29 cellular contexts compared by ENCODE assay signal in the genomic region with DNA sequence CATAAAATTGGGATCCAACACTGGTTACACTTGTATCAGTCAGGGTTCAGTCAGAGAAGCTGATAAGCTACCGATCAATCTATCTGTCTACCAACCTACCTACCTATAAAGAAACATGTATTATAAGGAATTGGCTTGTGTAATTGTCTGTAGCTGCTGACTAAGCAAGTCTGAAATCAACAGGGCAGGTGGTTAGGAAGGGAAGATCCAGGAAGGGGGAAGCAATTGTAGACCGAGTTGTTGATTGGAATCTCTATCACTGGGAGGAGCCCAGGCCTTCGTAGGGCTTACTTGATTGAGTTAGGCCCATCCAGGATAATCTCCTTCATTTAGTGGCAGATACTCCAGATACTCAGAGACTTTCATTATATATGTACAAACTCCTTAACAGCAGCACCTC.
"Had no signal": no experiment of that assay in that cellular context is flagged by ENCODE, and none has a peak within 500 bp of the region (broad histone marks: within the 10 kb centered on the region; RNA-seq: fewer than 3 reads in every experiment).

No MANE protein-coding gene starts in this region.

- H3K27ac ChIP-seq: brain microvascular endothelial cell, coronary artery, dorsolateral prefrontal cortex had no signal

- H3K36me3 Mint-ChIP-seq: activated naive CD8-positive, alpha-beta T cell had no signal

- H3K4me3 ChIP-seq: coronary artery, dorsolateral prefrontal cortex had no signal

- FAIRE-seq: astrocyte, bronchial epithelial cell, frontal cortex had no signal

- DNase-seq: activated CD4-positive, alpha-beta T cell treated with anti-CD3 and anti-CD28 coated beads for 1 hour; activated CD4-positive, alpha-beta T cell treated with anti-CD3 and anti-CD28 coated beads for 48 hours; activated CD4-positive, alpha-beta T cell treated with anti-CD3 and anti-CD28 coated beads, Interleukin-2, amount 50 U/mL, for 1 hour; activated CD4-positive, alpha-beta T cell treated with anti-CD3 and anti-CD28 coated beads, Interleukin-2, amount 50 U/mL, for 48 hours; activated CD8-positive, alpha-beta memory T cell treated with anti-CD3 and anti-CD28 coated beads for 24 hours; activated CD8-positive, alpha-beta T cell treated with anti-CD3 and anti-CD28 coated beads for 36 hours; activated effector memory CD4-positive, alpha-beta T cell treated with Interleukin-2 at 50 U/mL for 16 hours; activated gamma-delta T cell treated with Interleukin-2 at 50 U/mL for 16 hours; activated naive CD4-positive, alpha-beta T cell treated with anti-CD3 and anti-CD28 coated beads, Interleukin-2, amount 50 U/mL, for 16 hours; activated naive CD4-positive, alpha-beta T cell treated with Interleukin-2 at 50 U/mL for 16 hours; activated T-cell treated with anti-CD3 and anti-CD28 coated beads, Interleukin-2, amount 50 U/mL, for 4 hours; amniotic stem cell; anterior cingulate cortex; brain microvascular endothelial cell; dorsolateral prefrontal cortex; effector memory CD4-positive, alpha-beta T cell; endodermal cell; foreskin fibroblast; head of caudate nucleus; T-helper 2 cell had no signal

- H3K27me3 ChIP-seq: brain microvascular endothelial cell, dorsolateral prefrontal cortex had no signal

- H3K4me3 Mint-ChIP-seq: activated CD8-positive, alpha-beta T cell treated with anti-CD3 and anti-CD28 coated beads for 36 hours; activated naive CD8-positive, alpha-beta T cell; activated T-cell treated with anti-CD3 and anti-CD28 coated beads, Interleukin-2, amount 50 U/mL, for 4 hours; activated T-helper 17 cell treated with anti-CD3 and anti-CD28 coated beads, Interleukin-2, amount 50 U/mL, for 72 hours; central memory CD8-positive, alpha-beta T cell; dendritic cell treated with granulocyte-macrophage colony-stimulating factor and Interleukin-4, amounts not matched to agents 40 ng/mL and 50 ng/mL, for 4 days; endodermal cell had no signal

- H3K9me3 Mint-ChIP-seq: activated CD8-positive, alpha-beta T cell treated with anti-CD3 and anti-CD28 coated beads for 36 hours; activated T-cell treated with anti-CD3 and anti-CD28 coated beads, Interleukin-2, amount 50 U/mL, for 4 hours; activated T-helper 17 cell treated with anti-CD3 and anti-CD28 coated beads, Interleukin-2, amount 50 U/mL, for 72 hours; dendritic cell treated with granulocyte-macrophage colony-stimulating factor and Interleukin-4, amounts not matched to agents 40 ng/mL and 50 ng/mL, for 4 days; endodermal cell had no signal

- H3K27me3 Mint-ChIP-seq: activated CD8-positive, alpha-beta T cell treated with anti-CD3 and anti-CD28 coated beads for 36 hours; activated naive CD8-positive, alpha-beta T cell; activated T-helper 17 cell treated with anti-CD3 and anti-CD28 coated beads, Interleukin-2, amount 50 U/mL, for 72 hours; central memory CD8-positive, alpha-beta T cell; dendritic cell treated with granulocyte-macrophage colony-stimulating factor and Interleukin-4, amounts not matched to agents 40 ng/mL and 50 ng/mL, for 4 days had no signal

- H3K27ac Mint-ChIP-seq: activated CD8-positive, alpha-beta T cell treated with anti-CD3 and anti-CD28 coated beads for 36 hours; activated naive CD8-positive, alpha-beta T cell; activated T-helper 17 cell treated with anti-CD3 and anti-CD28 coated beads, Interleukin-2, amount 50 U/mL, for 72 hours; dendritic cell treated with granulocyte-macrophage colony-stimulating factor and Interleukin-4, amounts not matched to agents 40 ng/mL and 50 ng/mL, for 4 days; endodermal cell had no signal

- H3K36me3 ChIP-seq: brain microvascular endothelial cell had no signal

- ATAC-seq: activated CD8-positive, alpha-beta T cell treated with anti-CD3 and anti-CD28 coated beads for 36 hours; activated T-cell treated with anti-CD3 and anti-CD28 coated beads, Interleukin-2, amount 50 U/mL, for 4 hours; activated T-helper 17 cell treated with anti-CD3 and anti-CD28 coated beads, Interleukin-2, amount 50 U/mL, for 72 hours; esophagus mucosa had no signal

- H3K4me1 Mint-ChIP-seq: activated T-helper 17 cell treated with anti-CD3 and anti-CD28 coated beads, Interleukin-2, amount 50 U/mL, for 72 hours; central memory CD8-positive, alpha-beta T cell; endodermal cell had no signal
